1 cellular context compared by ENCODE assay signal in genomic region chr6:5314191-5314865, GRCh38.
TF ChIP-seq lines count a peak whose summit lies in the region.

No MANE protein-coding gene starts in this region.

TF ChIP-seq in IMR-90, 13 proteins besides CTCF, POLR2A, EP300 and RAD21 (continued from another document):
- TF ChIP-seq, protein P1, sequence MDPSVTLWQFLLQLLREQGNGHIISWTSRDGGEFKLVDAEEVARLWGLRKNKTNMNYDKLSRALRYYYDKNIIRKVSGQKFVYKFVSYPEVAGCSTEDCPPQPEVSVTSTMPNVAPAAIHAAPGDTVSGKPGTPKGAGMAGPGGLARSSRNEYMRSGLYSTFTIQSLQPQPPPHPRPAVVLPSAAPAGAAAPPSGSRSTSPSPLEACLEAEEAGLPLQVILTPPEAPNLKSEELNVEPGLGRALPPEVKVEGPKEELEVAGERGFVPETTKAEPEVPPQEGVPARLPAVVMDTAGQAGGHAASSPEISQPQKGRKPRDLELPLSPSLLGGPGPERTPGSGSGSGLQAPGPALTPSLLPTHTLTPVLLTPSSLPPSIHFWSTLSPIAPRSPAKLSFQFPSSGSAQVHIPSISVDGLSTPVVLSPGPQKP (IDR thresholded peaks at IDR 0.05; ENCODE audit: borderline replicate concordance, low read depth, low read length), result no peak
- no peak for TF ChIP-seq CEBPB (IDR thresholded peaks at IDR 0.05; ENCODE audit: low read depth, low read length)
- no peak for TF ChIP-seq RCOR1 (IDR thresholded peaks at IDR 0.05; ENCODE audit: insufficient replicate concordance, low read length)
- TF ChIP-seq MAZ (IDR thresholded peaks at IDR 0.05; ENCODE audit: borderline replicate concordance, low read depth, low read length), result no peak
- TF ChIP-seq SMC3 (IDR thresholded peaks at IDR 0.05; ENCODE audit: low read depth, low read length), result no peak
